13 cellular contexts compared by ENCODE assay signal in genomic region chr17:17742133-17742621, GRCh38.
DNase-seq lines count a peak whose midpoint lies in the region; ATAC-seq and TF ChIP-seq lines count a peak whose summit lies in the region.
"Had no signal": no experiment of that assay in that cellular context is flagged by ENCODE, and none has a peak within 500 bp of the region (broad histone marks: within the 10 kb centered on the region; RNA-seq: fewer than 3 reads in every experiment).

No MANE protein-coding gene starts in this region.

- no peak overlapping the region for H3K4me3 ChIP-seq in BLaER1
- no peak overlapping the region for H3K4me3 ChIP-seq in fibroblast of the aortic adventitia (ENCODE audit: low read depth, low read length)
- H3K4me3 ChIP-seq in trophoblast cell (ENCODE audit: low read depth, low read length) = no peak overlapping the region
- H3K4me3 ChIP-seq: mucosa of descending colon, spleen had no signal

- no peaks in the 10 kb centered on the region for H3K79me2 ChIP-seq in trophoblast cell (ENCODE audit: control insufficient read depth, insufficient read depth, low read length, poor library complexity)

- ATAC-seq in HG03442 (IDR thresholded peaks at IDR 0.05; ENCODE audit: unreplicated experiment) = no peak
- ATAC-seq: mucosa of descending colon had no signal

- no peak overlapping the region for H2BK12ac ChIP-seq in trophoblast cell (ENCODE audit: low read length)

- intact Hi-C loops in posterior vena cava (cut with DNase I) = loop anchor here in 1 of 2 donors (5.0 kb wide), 1 partner anchor 60 kb away; the partner anchor contains the start of gene RAI1

- no CpG with 5 or more reads among the region's 5 CpGs for WGBS in trophoblast cell (ENCODE audit: extremely low coverage, insufficient coverage, insufficient read length)

- no peak overlapping the region for H4K12ac ChIP-seq in trophoblast cell (ENCODE audit: low read depth, low read length)

- no peaks in the 10 kb centered on the region for H3K9me3 ChIP-seq in BLaER1
- H3K9me3 ChIP-seq in trophoblast cell (ENCODE audit: insufficient read depth, low read depth, low read length) = no peaks in the 10 kb centered on the region
- H3K9me3 ChIP-seq: mucosa of descending colon, spleen had no signal

- no peak overlapping the region for H2AK5ac ChIP-seq in trophoblast cell (ENCODE audit: low read length)

- TF ChIP-seq CTCF in fibroblast of the aortic adventitia (IDR thresholded peaks at IDR 0.05; ENCODE audit: insufficient read depth, low read length) = no peak

- H3K36me3 ChIP-seq in BLaER1 = no peaks in the 10 kb centered on the region
- peaks cover 0 to 4% of the 10 kb centered on the region in 2 experiments for H3K36me3 ChIP-seq in trophoblast cell (ENCODE audit: control insufficient read depth in 1 of 2, insufficient read depth in 2 of 2, low read length in 2 of 2)

- peaks cover 97% of the 10 kb centered on the region for H3K4me1 ChIP-seq in BLaER1
- H3K4me1 ChIP-seq in trophoblast cell (ENCODE audit: control insufficient read depth in 1 of 2, insufficient read depth in 2 of 2, low read length in 2 of 2) = peaks cover 21 to 29% of the 10 kb centered on the region in 2 experiments

- H4K20me1 ChIP-seq in BLaER1 = peaks cover 59% of the 10 kb centered on the region

- no peak overlapping the region for H2BK120ac ChIP-seq in trophoblast cell (ENCODE audit: insufficient read depth, low read length, poor library complexity)

- no peak overlapping the region for H2BK5ac ChIP-seq in trophoblast cell (ENCODE audit: low read depth, low read length, poor library complexity)

- H3K27me3 ChIP-seq in BLaER1 = no peaks in the 10 kb centered on the region
- H3K27me3 ChIP-seq in trophoblast cell (ENCODE audit: insufficient read depth, low read length) = no peaks in the 10 kb centered on the region
- H3K27me3 ChIP-seq: spleen had no signal

- H3K4me2 ChIP-seq in BLaER1 (peak overlapping the region; percentile 59), trophoblast cell (ENCODE audit: low read length) (no peak overlapping the region)

- DNase-seq in astrocyte of the hippocampus (ENCODE audit: low read depth, low spot score) = peak; percentile 67
- peak; percentile 66 for DNase-seq in fibroblast of the aortic adventitia (ENCODE audit: low read depth)
- DNase-seq in trophoblast cell = no peak
- no peak for DNase-seq in posterior vena cava (ENCODE audit: low spot score)
- DNase-seq in mucosa of gallbladder (ENCODE audit: low spot score) = no peak
- no peak for DNase-seq in iPS-NIHi11 (ENCODE audit: low spot score)
- DNase-seq: DMS79 treated with DMSO at 0.1 percent for 48 hours; mucosa of descending colon; NCI-H187 treated with DMSO at 0.1 percent for 48 hours; NK-92 treated with Interleukin-12 subunit alpha and Interleukin-12 subunit beta, amount 100 ng/mL, for 24 hours; spleen had no signal

- H3K18ac ChIP-seq in trophoblast cell (ENCODE audit: low read length) = peak overlapping the region; percentile 37

- no peaks in the 10 kb centered on the region for H3K79me1 ChIP-seq in trophoblast cell (ENCODE audit: low read length)

- no peak overlapping the region for H3K23ac ChIP-seq in trophoblast cell (ENCODE audit: low read length)

- no peak overlapping the region for H2AFZ ChIP-seq in trophoblast cell (ENCODE audit: insufficient read depth, low read length, poor library complexity)

- H3K9ac ChIP-seq in BLaER1 (0 out of 2 replicates have a peak overlapping the region, but pooled peaks have one; percentile 58), trophoblast cell (ENCODE audit: low read length) (no peak overlapping the region)

- no peak overlapping the region for H4K8ac ChIP-seq in trophoblast cell (ENCODE audit: low read depth, low read length)

- no peak overlapping the region for H3K4ac ChIP-seq in trophoblast cell (ENCODE audit: low read depth, low read length)

- H3K14ac ChIP-seq in trophoblast cell (ENCODE audit: low read length) = no peak overlapping the region

- no peak overlapping the region for H4K91ac ChIP-seq in trophoblast cell (ENCODE audit: low read depth, low read length)

- H3K27ac ChIP-seq in BLaER1 (peak overlapping the region; percentile 72), trophoblast cell (ENCODE audit: low read depth, low read length) (no peak overlapping the region)

Comparison
In these comparisons a context has a peak if more than half of its experiments do, and no peak if none do; other contexts are left out.
1. DNase-seq: peak in astrocyte of the hippocampus (single experiment) and fibroblast of the aortic adventitia (single experiment); none in trophoblast cell (0 of 2), posterior vena cava (single experiment), mucosa of gallbladder (single experiment) and iPS-NIHi11 (single experiment).